8 cellular contexts compared by ENCODE assay signal in genomic region chr20:4961746-4962145, GRCh38. TPM values are rescaled to one million over a fixed set of nuclear protein-coding genes. Genes with fewer than 3 reads are reported as not detected.
A peak's percentile ranks its signal among the peaks of the same experiment; 100 is the strongest.
DNase-seq lines count a peak whose midpoint lies in the region; TF ChIP-seq lines count a peak whose summit lies in the region.

No MANE protein-coding gene starts in this region.

- H3K4me3 ChIP-seq in HEK293 (ENCODE audit: low read depth, low read length) (no peak overlapping the region), osteoblast (ENCODE audit: insufficient read depth, low read length) (no peak overlapping the region)
- H3K4me3 ChIP-seq in effector memory CD4-positive, alpha-beta T cell (ENCODE audit: insufficient read depth, low read depth, low read length, poor library complexity, severe bottlenecking): no peak overlapping the region

- no peaks in the 10 kb centered on the region for H4K20me1 ChIP-seq in osteoblast (ENCODE audit: insufficient read depth, low read length)

- H3K4me1 ChIP-seq in HEK293 (ENCODE audit: control insufficient read depth, insufficient read depth, low read length) (peaks cover 3% of the 10 kb centered on the region; the same call in 1 of the 2 replicates), osteoblast (ENCODE audit: insufficient read depth, low read length) (peaks cover 18% of the 10 kb centered on the region)
- H3K4me1 ChIP-seq in effector memory CD4-positive, alpha-beta T cell (ENCODE audit: control insufficient read depth, insufficient read depth, low read length, poor library complexity, severe bottlenecking): peaks cover 5% of the 10 kb centered on the region

- H3K4me2 ChIP-seq in osteoblast (ENCODE audit: insufficient read depth, low read length): peak overlapping the region; percentile 24

- TF ChIP-seq CTCF in HEK293 (tag by site-specific recombination; IDR thresholded peaks at IDR 0.05) (no peak), osteoblast (IDR thresholded peaks at IDR 0.05; ENCODE audit: extremely low read depth, low read depth, low read length) (no peak)

- H3K27ac ChIP-seq in HEK293 (ENCODE audit: extremely low read depth, low read depth, low read length) (no peak overlapping the region), osteoblast (ENCODE audit: low read depth, low read length) (peak overlapping the region; percentile 84)
- peak overlapping the region; percentile 15 for H3K27ac ChIP-seq in effector memory CD4-positive, alpha-beta T cell (ENCODE audit: insufficient read depth, low read length, poor library complexity, severe bottlenecking)

- DNase-seq in SKM-1 (lab: John Stamatoyannopoulos, UW; ENCODE audit: unreplicated experiment): peak; percentile 23
- DNase-seq in effector memory CD4-positive, alpha-beta T cell: peak in 2 of 3 donors; percentile 2 to 4
- peak; percentile 9 for DNase-seq in osteoblast (ENCODE audit: insufficient read length, low spot score, missing footprints)
- no peak for DNase-seq in NCI-H2227 treated with DMSO at 0.1 percent for 48 hours (lab: John Stamatoyannopoulos, UW)
- no peak for DNase-seq in anterior cingulate cortex (lab: John Stamatoyannopoulos, UW)
- no peak for DNase-seq in DMS53 (lab: John Stamatoyannopoulos, UW)
- DNase-seq in NCI-H1694 (lab: John Stamatoyannopoulos, UW): no peak

- no peaks in the 10 kb centered on the region for H3K27me3 ChIP-seq in effector memory CD4-positive, alpha-beta T cell (replicated peaks; ENCODE audit: control insufficient read depth, insufficient read depth, low read length, poor library complexity, severe bottlenecking)
- no peaks in the 10 kb centered on the region for H3K27me3 ChIP-seq in osteoblast (ENCODE audit: insufficient read depth, low read length)

- CTCF ChIA-PET in HEK293 (lab: Yijun Ruan, JAX): interaction anchor here (0.6 kb wide), 1 partner anchor 9 kb away, joined by 4 read pairs; no protein-coding TSS in a partner anchor

- POLR2A ChIA-PET in HEK293 (lab: Yijun Ruan, JAX): no interaction called here

- H3K36me3 ChIP-seq in HEK293 (ENCODE audit: control insufficient read depth in 2 of 2, insufficient read depth in 1 of 2, low read length in 2 of 2): no peaks in the 10 kb centered on the region
- no peaks in the 10 kb centered on the region for H3K36me3 ChIP-seq in effector memory CD4-positive, alpha-beta T cell (ENCODE audit: control insufficient read depth, insufficient read depth, low read length)
- H3K36me3 ChIP-seq in osteoblast (ENCODE audit: insufficient read depth, low read length): no peaks in the 10 kb centered on the region

- no peaks in the 10 kb centered on the region for H3K9me3 ChIP-seq in HEK293 (ENCODE audit: control insufficient read depth, insufficient read depth, low read depth, low read length)
- H3K9me3 ChIP-seq in effector memory CD4-positive, alpha-beta T cell (ENCODE audit: control insufficient read depth, low read length): no peaks in the 10 kb centered on the region
- no peaks in the 10 kb centered on the region for H3K9me3 ChIP-seq in osteoblast (ENCODE audit: low read depth, low read length)

- no peak overlapping the region for H2AFZ ChIP-seq in osteoblast (ENCODE audit: low read length)

- H3K79me2 ChIP-seq in osteoblast (ENCODE audit: insufficient read depth, low read length): peaks cover 9% of the 10 kb centered on the region

TF ChIP-seq in HEK293, 187 proteins besides CTCF, POLR2A, EP300 and RAD21:
- peak; percentile 34; the same call in 1 of the 2 replicates for TF ChIP-seq PRDM10 (tag by site-specific recombination; IDR thresholded peaks at IDR 0.05)
- no peak for TF ChIP-seq RBAK (tag by site-specific recombination; IDR thresholded peaks at IDR 0.05)
TF ChIP-seq in HEK293: peak in this region for 1.

RNA-seq across cellular contexts. Expression of gene SLC23A2, which starts 39.6 kb away (rescaled TPM):
- total RNA-seq in osteoblast: 17.7 and 20.6 TPM in 2 replicates

Comparison
In these comparisons a context has a peak if more than half of its experiments do, and no peak if none do; other contexts are left out.
1. DNase-seq: peak in SKM-1 (single experiment), effector memory CD4-positive, alpha-beta T cell (2 of 3) and osteoblast (single experiment); none in NCI-H2227 treated with DMSO at 0.1 percent for 48 hours (single experiment), anterior cingulate cortex (0 of 58), DMS53 (single experiment) and NCI-H1694 (single experiment).